In the genomic region with DNA sequence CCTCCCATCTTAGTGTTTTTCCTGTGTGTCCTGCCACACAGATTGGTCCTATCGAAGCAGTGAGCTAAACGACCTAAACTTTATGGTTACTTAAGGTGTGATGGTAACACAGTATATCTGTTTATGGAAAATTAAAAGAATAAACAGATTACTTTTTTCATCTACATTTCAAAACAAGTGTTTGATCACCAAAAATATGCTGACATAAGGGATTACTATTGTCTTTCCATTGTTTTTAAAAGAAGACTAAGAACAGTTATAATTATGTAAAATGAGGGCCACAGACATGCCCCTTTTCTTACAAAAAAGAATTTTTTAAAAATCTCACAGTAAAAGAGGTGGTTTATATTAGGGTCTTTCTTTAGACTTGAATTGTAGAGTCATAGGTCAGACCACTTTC, we compare ENCODE assay signal across 3 cellular contexts.
TF ChIP-seq lines count a peak whose summit lies in the region.

No MANE protein-coding gene starts in this region.

TF ChIP-seq in A549, 52 proteins besides CTCF, POLR2A, EP300 and RAD21:
- no peak for TF ChIP-seq POLR2AphosphoS2 (conservative IDR thresholded peaks at IDR 0.05; ENCODE audit: low read length)
- peak; percentile 95 for TF ChIP-seq MAFK (IDR thresholded peaks at IDR 0.05; ENCODE audit: partially characterized antibody)

TF ChIP-seq in IMR-90, 13 proteins besides CTCF, POLR2A, EP300 and RAD21:
- no peak for TF ChIP-seq RFX5 (IDR thresholded peaks at IDR 0.05; ENCODE audit: low read depth, low read length)
- TF ChIP-seq MAFK (IDR thresholded peaks at IDR 0.05; ENCODE audit: low read depth, low read length) = peak; percentile 97

TF ChIP-seq in H1, 55 proteins besides CTCF, POLR2A, EP300 and RAD21:
- TF ChIP-seq, protein P1, sequence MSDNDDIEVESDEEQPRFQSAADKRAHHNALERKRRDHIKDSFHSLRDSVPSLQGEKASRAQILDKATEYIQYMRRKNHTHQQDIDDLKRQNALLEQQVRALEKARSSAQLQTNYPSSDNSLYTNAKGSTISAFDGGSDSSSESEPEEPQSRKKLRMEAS (IDR thresholded peaks at IDR 0.05) = no peak
- peak; percentile 61; the same call in 1 of the 2 replicates for TF ChIP-seq MAFK (IDR thresholded peaks at IDR 0.05; ENCODE audit: low read depth, low read length)
- TF ChIP-seq SP2 (IDR thresholded peaks at IDR 0.05; ENCODE audit: low read length) = no peak
- no peak for TF ChIP-seq JUN (IDR thresholded peaks at IDR 0.05; ENCODE audit: low read depth, low read length)
- TF ChIP-seq RNF2 (IDR thresholded peaks at IDR 0.05; ENCODE audit: borderline replicate concordance, low read depth, low read length, missing control alignments, poor library complexity, severe bottlenecking) = no peak
